ENCODE assay signal across 8 cellular contexts in the genomic region with DNA sequence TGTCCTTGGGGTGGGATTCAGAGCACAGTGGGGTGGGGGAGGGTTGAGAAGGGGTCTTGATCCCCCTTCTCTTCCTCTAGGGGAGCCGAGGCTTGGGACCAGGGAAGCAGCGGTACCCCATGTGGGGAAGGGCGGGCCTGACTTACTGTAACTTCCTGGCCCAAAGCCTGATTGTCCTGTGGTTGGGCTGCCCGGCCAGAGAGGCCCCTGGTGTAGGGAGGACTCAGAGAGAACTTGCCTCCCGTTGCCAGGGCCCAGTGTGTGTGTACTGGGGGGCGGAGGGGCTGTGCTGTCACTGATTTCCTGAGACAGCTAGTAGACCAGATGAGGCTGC. TPM values are rescaled to one million over a fixed set of nuclear protein-coding genes. Genes with fewer than 3 reads are reported as not detected.
DNase-seq lines count a peak whose midpoint lies in the region; TF ChIP-seq lines count a peak whose summit lies in the region.

No MANE protein-coding gene starts in this region.

- TF ChIP-seq CTCF in Peyer's patch (IDR thresholded peaks at IDR 0.05) (no peak), colonic mucosa (IDR thresholded peaks at IDR 0.05) (no peak)

- H3K18ac ChIP-seq in mesendoderm (ENCODE audit: low read length): peak overlapping the region; percentile 64

- peak overlapping the region in 1 of 4 donors; percentile 15 for H3K4me3 ChIP-seq in Peyer's patch
- H3K4me3 ChIP-seq in colonic mucosa: no peak overlapping the region
- H3K4me3 ChIP-seq in mesendoderm (ENCODE audit: low read length): no peak overlapping the region

- peak overlapping the region; percentile 7 for H2BK120ac ChIP-seq in mesendoderm (ENCODE audit: low read depth, low read length)

- peaks cover 4 to 33% (median 28%) of the 10 kb centered on the region in 4 donors for H3K4me1 ChIP-seq in Peyer's patch
- H3K4me1 ChIP-seq in colonic mucosa: no peaks in the 10 kb centered on the region
- H3K4me1 ChIP-seq in mesendoderm (ENCODE audit: control insufficient read depth, low read depth, low read length): peaks cover 6% of the 10 kb centered on the region

- H3K27ac ChIP-seq in Peyer's patch (peak overlapping the region; percentile 77 to 92 (median 86)), colonic mucosa (peak overlapping the region; percentile 85), mesendoderm (ENCODE audit: low read depth, low read length) (peak overlapping the region; percentile 23)

- no peak overlapping the region for H4K5ac ChIP-seq in mesendoderm (ENCODE audit: low read length)

- no CpG with 5 or more reads among the region's 6 CpGs for WGBS in mesendoderm (ENCODE audit: extremely low coverage, insufficient coverage, low lambda C conversion rate)

- peak overlapping the region; percentile 69 for H3K23ac ChIP-seq in mesendoderm (ENCODE audit: low read length)

- peak overlapping the region; percentile 23 for H2BK5ac ChIP-seq in mesendoderm (ENCODE audit: low read length)

- H3K36me3 ChIP-seq in Peyer's patch: no peaks in the 10 kb centered on the region
- H3K36me3 ChIP-seq in colonic mucosa: no peaks in the 10 kb centered on the region
- H3K36me3 ChIP-seq in mesendoderm (ENCODE audit: control insufficient read depth, insufficient read depth, low read length): no peaks in the 10 kb centered on the region

- intact Hi-C loops in colonic mucosa (cut with DNase I): no loop called here

- H4K8ac ChIP-seq in mesendoderm (ENCODE audit: low read depth, low read length): no peak overlapping the region

- H3K79me2 ChIP-seq in mesendoderm (ENCODE audit: control insufficient read depth, insufficient read depth, low read length): no peaks in the 10 kb centered on the region

- H3K9me3 ChIP-seq in Peyer's patch: no peaks in the 10 kb centered on the region
- H3K9me3 ChIP-seq in colonic mucosa: no peaks in the 10 kb centered on the region

- H3K27me3 ChIP-seq in Peyer's patch: no peaks in the 10 kb centered on the region
- H3K27me3 ChIP-seq in colonic mucosa: no peaks in the 10 kb centered on the region
- no peaks in the 10 kb centered on the region for H3K27me3 ChIP-seq in mesendoderm (ENCODE audit: insufficient read depth, low read length, poor library complexity)

- DNase-seq in GM04503 (ENCODE audit: low read depth) (peak; percentile 87), Peyer's patch (peak in 2 of 3 donors; percentile 68 to 73), colonic mucosa (no peak), mesendoderm (peak; percentile 85), NCI-H2081 (lab: John Stamatoyannopoulos, UW) (no peak), NCI-H82 (lab: John Stamatoyannopoulos, UW) (no peak), NCI-H2196 (lab: John Stamatoyannopoulos, UW; ENCODE audit: unreplicated experiment) (no peak)
- DNase-seq in NK-92 treated with Interleukin-12 subunit alpha and Interleukin-12 subunit beta, amount 100 ng/mL, for 24 hours (lab: John Stamatoyannopoulos, UW): no peak

- H3K9ac ChIP-seq in colonic mucosa (ENCODE audit: low read depth in 2 of 2, low read length in 2 of 2) (peak overlapping the region in 1 of 2 donors; percentile 55), mesendoderm (ENCODE audit: low read length) (peak overlapping the region; percentile 43)

- H2AK5ac ChIP-seq in mesendoderm (ENCODE audit: low read length): no peak overlapping the region

- no peaks in the 10 kb centered on the region for H3K79me1 ChIP-seq in mesendoderm (ENCODE audit: low read length)

- H3K4me2 ChIP-seq in mesendoderm (ENCODE audit: low read length): no peak overlapping the region

- no peak for TF ChIP-seq POLR2A in Peyer's patch (IDR thresholded peaks at IDR 0.05)

- no peak overlapping the region for H2BK15ac ChIP-seq in mesendoderm (replicated peaks; ENCODE audit: low read depth)

- H3K56ac ChIP-seq in mesendoderm (ENCODE audit: low read length): peak overlapping the region; percentile 40

- no peak overlapping the region for H3K4ac ChIP-seq in mesendoderm (ENCODE audit: low read depth, low read length)

RNA-seq across cellular contexts. Expression of a gene that starts 16.8 kb away (rescaled TPM):
- 100 to 1,000 TPM in 1 of 4 donors, 10 to 100 TPM in 2, 1 to 10 TPM in 1; 3.2 to 125 (median 20.8) TPM for total RNA-seq in Peyer's patch
- 10 to 100 TPM; 19.7 to 29.4 TPM for total RNA-seq in colonic mucosa
- 11.2 TPM for polyA plus RNA-seq in mesendoderm (2013, experiment 1 of 2)
- polyA plus RNA-seq in mesendoderm (2013, experiment 2 of 2): 11.0 TPM

RNA-seq across cellular contexts. Expression of a gene that starts 35.4 kb away (rescaled TPM):
- total RNA-seq in Peyer's patch (100 to 1,000 TPM in 3 of 4 donors, 10 to 100 TPM in 1; 32.4 to 149 (median 116) TPM), colonic mucosa (10 to 100 TPM; 33.3 to 40.2 TPM)
- polyA plus RNA-seq in mesendoderm (2013, experiment 1 of 2): 24.0 TPM
- polyA plus RNA-seq in mesendoderm (2013, experiment 2 of 2): 23.5 TPM

Comparison
In these comparisons a context has a peak if more than half of its experiments do, and no peak if none do; other contexts are left out.
1. DNase-seq: peak in GM04503 (single experiment), Peyer's patch (2 of 3) and mesendoderm (single experiment); none in colonic mucosa (single experiment), NCI-H2081 (0 of 2), NK-92 treated with Interleukin-12 subunit alpha and Interleukin-12 subunit beta, amount 100 ng/mL, for 24 hours (single experiment), NCI-H82 (single experiment) and NCI-H2196 (single experiment).
2. H3K27ac ChIP-seq: peak in every context shown above with its lines; median percentile 86 in Peyer's patch; 85 in colonic mucosa; 23 in mesendoderm.